Comparison of ENCODE assay signal across 8 cellular contexts in the genomic region with DNA sequence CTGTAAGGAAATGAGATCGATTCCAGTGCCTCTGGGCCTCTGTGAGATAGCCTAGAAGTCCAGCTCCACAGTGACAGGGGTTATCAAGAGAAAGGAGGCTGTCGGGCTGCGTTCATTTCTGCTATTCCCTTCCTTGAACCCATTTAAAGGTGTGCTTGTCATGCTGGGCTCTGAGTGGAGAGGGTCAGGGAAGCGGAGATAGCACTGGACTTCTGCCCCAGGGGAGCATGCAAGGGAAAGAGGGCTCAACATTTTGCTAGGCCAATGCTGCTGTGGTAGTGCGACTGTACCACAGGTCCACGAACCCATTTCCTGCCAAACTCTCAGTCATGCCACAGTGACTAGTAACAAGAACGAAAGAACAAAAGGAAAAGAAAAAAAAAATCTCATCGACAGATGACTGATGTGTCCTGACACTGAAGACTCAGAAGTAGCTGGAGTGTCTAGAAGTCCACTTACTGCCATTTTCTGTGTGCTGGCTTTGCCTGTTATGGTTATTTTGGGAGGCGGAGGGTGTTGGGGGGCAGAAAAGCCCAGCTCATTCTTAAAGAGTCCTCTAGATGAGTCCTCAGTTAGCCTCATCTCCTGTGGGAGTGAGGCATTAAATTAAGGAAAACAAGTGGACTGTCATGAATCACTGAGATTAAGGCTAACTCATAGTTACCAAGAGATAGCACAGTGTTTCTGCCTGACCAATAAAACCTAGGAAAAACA. TPM values are rescaled to one million over a fixed set of nuclear protein-coding genes. Genes with fewer than 3 reads are reported as not detected.
DNase-seq lines count a peak whose midpoint lies in the region; ATAC-seq and TF ChIP-seq lines count a peak whose summit lies in the region.

No MANE protein-coding gene starts in this region.

- H3K27ac ChIP-seq in fibroblast of lung (ENCODE audit: insufficient read depth, low read length): peak overlapping the region; percentile 42

- ATAC-seq in HG02610 (IDR thresholded peaks at IDR 0.05; ENCODE audit: unreplicated experiment) (peak; percentile 79), HG03039 (IDR thresholded peaks at IDR 0.05; ENCODE audit: unreplicated experiment) (no peak)

- H3K79me2 ChIP-seq in fibroblast of lung (ENCODE audit: control insufficient read depth, insufficient read depth, low read length): peaks cover 86% of the 10 kb centered on the region

- DNase-seq in EH (ENCODE audit: low read depth): peak; percentile 83
- DNase-seq in activated CD4-positive, CD25-positive, alpha-beta regulatory T cell treated with anti-CD3 and anti-CD28 coated beads, Interleukin-2, amount 50 U/mL, for 72 hours: peak; percentile 51
- peak in 1 of 2 donors; percentile 83 for DNase-seq in fibroblast of lung (ENCODE audit: low read depth in 2 of 2)
- DNase-seq in stimulated activated CD8-positive, alpha-beta memory T cell treated with anti-CD3 and anti-CD28 coated beads, Interleukin-4, amount 100 ng/mL, for 48 hours: peak; percentile 61
- DNase-seq in hypothalamus (lab: John Stamatoyannopoulos, UW): no peak
- no peak for DNase-seq in DMS153 treated with DMSO at 0.1 percent for 48 hours (lab: John Stamatoyannopoulos, UW; ENCODE audit: unreplicated experiment)

- no peak overlapping the region for H3K4me3 ChIP-seq in fibroblast of lung (replicated peaks in 1 of 4; ENCODE audit: control extremely low read depth in 1 of 4, insufficient read depth in 1 of 4, low read depth in 3 of 4, low read length in 4 of 4)

- H3K36me3 ChIP-seq in fibroblast of lung (ENCODE audit: control insufficient read depth, insufficient read depth, low read length): no peaks in the 10 kb centered on the region

- no peaks in the 10 kb centered on the region for H3K9me3 ChIP-seq in fibroblast of lung (ENCODE audit: control insufficient read depth, insufficient read depth, low read depth, low read length)

- H3K9ac ChIP-seq in fibroblast of lung (ENCODE audit: insufficient read depth, low read length): no peak overlapping the region

- H3K4me1 ChIP-seq in fibroblast of lung (ENCODE audit: control insufficient read depth, extremely low read depth, insufficient read depth, low read length): peaks cover 8% of the 10 kb centered on the region

- peak overlapping the region; percentile 58 for H3K4me2 ChIP-seq in fibroblast of lung (ENCODE audit: extremely low read depth, insufficient read depth, low read length)

- no peak for TF ChIP-seq CTCF in fibroblast of lung (conservative IDR thresholded peaks at IDR 0.05 in 1 of 2, IDR thresholded peaks at IDR 0.05 in 1 of 2; ENCODE audit: low read depth in 1 of 2, low read length in 2 of 2)

- no peaks in the 10 kb centered on the region for H3K27me3 ChIP-seq in fibroblast of lung (ENCODE audit: control insufficient read depth, insufficient read depth, low read length)

- H4K20me1 ChIP-seq in fibroblast of lung (ENCODE audit: control insufficient read depth, extremely low read depth, insufficient read depth, low read length): peaks cover 2% of the 10 kb centered on the region

- H2AFZ ChIP-seq in fibroblast of lung (ENCODE audit: low read length): no peak overlapping the region

RNA-seq across cellular contexts. Expression of gene NEDD9, which starts 8.1 kb away (rescaled TPM):
- 13.6 and 33.7 TPM in 2 replicates for total RNA-seq in fibroblast of lung
- polyA plus RNA-seq in fibroblast of lung: 35.2 and 41.9 TPM in 2 replicates
- 25.1 and 26.5 TPM in 2 replicates for polyA plus RNA-seq in fibroblast of lung (2012)
- 75.8 and 84.0 TPM in 2 replicates for polyA minus RNA-seq in fibroblast of lung (ENCODE audit: low replicate concordance)

Comparison
In these comparisons a context has a peak if more than half of its experiments do, and no peak if none do; other contexts are left out.
1. DNase-seq: peak in EH (single experiment), activated CD4-positive, CD25-positive, alpha-beta regulatory T cell treated with anti-CD3 and anti-CD28 coated beads, Interleukin-2, amount 50 U/mL, for 72 hours (single experiment) and stimulated activated CD8-positive, alpha-beta memory T cell treated with anti-CD3 and anti-CD28 coated beads, Interleukin-4, amount 100 ng/mL, for 48 hours (single experiment); none in hypothalamus (0 of 51) and DMS153 treated with DMSO at 0.1 percent for 48 hours (single experiment).